ENCODE assay signal across 12 cellular contexts in genomic region chr2:225010804-225011203, GRCh38. TPM values are rescaled to one million over a fixed set of nuclear protein-coding genes. Genes with fewer than 3 reads are reported as not detected.
DNase-seq lines count a peak whose midpoint lies in the region; ATAC-seq and TF ChIP-seq lines count a peak whose summit lies in the region.
"Had no signal": no experiment of that assay in that cellular context is flagged by ENCODE, and none has a peak within 500 bp of the region (broad histone marks: within the 10 kb centered on the region; RNA-seq: fewer than 3 reads in every experiment).

No MANE protein-coding gene starts in this region.

- intact Hi-C loops in activated CD4-positive, alpha-beta memory T cell treated with anti-CD3 and anti-CD28 coated beads for 36 hours (cut with micrococcal nuclease): loop anchor here (1.0 to 2.0 kb wide), 4 partner anchors 30 to 125 kb away; no protein-coding TSS in a partner anchor

- TF ChIP-seq CTCF in fibroblast of mammary gland (conservative IDR thresholded peaks at IDR 0.05; ENCODE audit: control insufficient read depth, insufficient read depth, low read depth, low read length): no peak

- no peak overlapping the region for H3K4me3 ChIP-seq in fibroblast of mammary gland (ENCODE audit: control insufficient read depth, low read depth, low read length)
- no peak overlapping the region for H3K4me3 ChIP-seq in effector memory CD4-positive, alpha-beta T cell (ENCODE audit: insufficient read depth, low read depth, low read length, poor library complexity, severe bottlenecking)
- H3K4me3 ChIP-seq: right atrium auricular region had no signal

- H3K27ac Mint-ChIP-seq in activated naive CD4-positive, alpha-beta T cell treated with anti-CD3 and anti-CD28 coated beads, Interleukin-2, amount 50 U/mL, for 24 hours: peak overlapping the region; percentile 99
- H3K27ac Mint-ChIP-seq in activated CD4-positive, alpha-beta memory T cell treated with anti-CD3 and anti-CD28 coated beads for 36 hours: peak overlapping the region; percentile 78
- peak overlapping the region; percentile 2 to 78 for H3K27ac Mint-ChIP-seq in stimulated activated naive CD8-positive, alpha-beta T cell treated with anti-CD3 and anti-CD28 coated beads, Interleukin-15, amount 100 ng/mL, for 72 hours

- POLR2A ChIA-PET in activated CD4-positive, alpha-beta memory T cell treated with anti-CD3 and anti-CD28 coated beads for 36 hours (lab: Charles Lee): interaction anchor here (1.3 to 2.5 kb wide), 3 partner anchors 15 to 83 kb away, joined by 4 to 7 read pairs (median 6); no protein-coding TSS in a partner anchor

- ATAC-seq in stimulated activated naive CD8-positive, alpha-beta T cell treated with anti-CD3 and anti-CD28 coated beads, Interleukin-15, amount 100 ng/mL, for 72 hours: peak; percentile 68
- ATAC-seq in GM19035 (IDR thresholded peaks at IDR 0.05; ENCODE audit: unreplicated experiment) (no peak), GM19452 (IDR thresholded peaks at IDR 0.05; ENCODE audit: unreplicated experiment) (no peak)

- H3K4me1 ChIP-seq in effector memory CD4-positive, alpha-beta T cell (ENCODE audit: control insufficient read depth, insufficient read depth, low read length, poor library complexity, severe bottlenecking): peaks cover 28% of the 10 kb centered on the region
- H3K4me1 ChIP-seq: right atrium auricular region had no signal

- H3K9me3 Mint-ChIP-seq in activated naive CD4-positive, alpha-beta T cell treated with anti-CD3 and anti-CD28 coated beads, Interleukin-2, amount 50 U/mL, for 24 hours: peaks cover 9% of the 10 kb centered on the region
- H3K9me3 Mint-ChIP-seq in activated CD4-positive, alpha-beta memory T cell treated with anti-CD3 and anti-CD28 coated beads for 36 hours: no peaks in the 10 kb centered on the region
- H3K9me3 Mint-ChIP-seq in stimulated activated naive CD8-positive, alpha-beta T cell treated with anti-CD3 and anti-CD28 coated beads, Interleukin-15, amount 100 ng/mL, for 72 hours: no peaks in the 10 kb centered on the region
- H3K9me3 Mint-ChIP-seq: CD14-positive monocyte had no signal

- H3K27ac ChIP-seq in effector memory CD4-positive, alpha-beta T cell (ENCODE audit: insufficient read depth, low read length, poor library complexity, severe bottlenecking): no peak overlapping the region
- H3K27ac ChIP-seq: right atrium auricular region, WERI-Rb-1 had no signal

- no peaks in the 10 kb centered on the region for H3K27me3 ChIP-seq in effector memory CD4-positive, alpha-beta T cell (replicated peaks; ENCODE audit: control insufficient read depth, insufficient read depth, low read length, poor library complexity, severe bottlenecking)
- H3K27me3 ChIP-seq: right atrium auricular region had no signal

- H3K4me3 Mint-ChIP-seq in activated naive CD4-positive, alpha-beta T cell treated with anti-CD3 and anti-CD28 coated beads, Interleukin-2, amount 50 U/mL, for 24 hours: peak overlapping the region; percentile 79
- H3K4me3 Mint-ChIP-seq in activated CD4-positive, alpha-beta memory T cell treated with anti-CD3 and anti-CD28 coated beads for 36 hours: no peak overlapping the region
- H3K4me3 Mint-ChIP-seq in stimulated activated naive CD8-positive, alpha-beta T cell treated with anti-CD3 and anti-CD28 coated beads, Interleukin-15, amount 100 ng/mL, for 72 hours: peak overlapping the region; percentile 23 to 56
- H3K4me3 Mint-ChIP-seq: CD14-positive monocyte had no signal

- CTCF ChIA-PET in activated CD4-positive, alpha-beta memory T cell treated with anti-CD3 and anti-CD28 coated beads for 36 hours (lab: Charles Lee): interaction anchor here (0.6 to 1.5 kb wide), 4 partner anchors 8 to 88 kb away, joined by 3 read pairs; no protein-coding TSS in a partner anchor

- no peak for DNase-seq in activated naive CD4-positive, alpha-beta T cell treated with anti-CD3 and anti-CD28 coated beads, Interleukin-2, amount 50 U/mL, for 16 hours
- DNase-seq in activated CD4-positive, alpha-beta memory T cell treated with anti-CD3 and anti-CD28 coated beads for 36 hours: no peak
- peak; percentile 93 for DNase-seq in fibroblast of mammary gland (ENCODE audit: low read depth)
- no peak for DNase-seq in stimulated activated naive CD8-positive, alpha-beta T cell treated with anti-CD3 and anti-CD28 coated beads, Interleukin-15, amount 100 ng/mL, for 72 hours
- no peak for DNase-seq in effector memory CD4-positive, alpha-beta T cell
- DNase-seq: NCI-H524, WERI-Rb-1 had no signal

- H3K9me3 ChIP-seq in effector memory CD4-positive, alpha-beta T cell (ENCODE audit: control insufficient read depth, low read length): no peaks in the 10 kb centered on the region
- H3K9me3 ChIP-seq: right atrium auricular region had no signal

- peaks cover 99% of the 10 kb centered on the region for H3K4me1 Mint-ChIP-seq in activated naive CD4-positive, alpha-beta T cell treated with anti-CD3 and anti-CD28 coated beads, Interleukin-2, amount 50 U/mL, for 24 hours
- H3K4me1 Mint-ChIP-seq in activated CD4-positive, alpha-beta memory T cell treated with anti-CD3 and anti-CD28 coated beads for 36 hours (ENCODE audit: low read depth): peaks cover 93% of the 10 kb centered on the region
- H3K4me1 Mint-ChIP-seq in stimulated activated naive CD8-positive, alpha-beta T cell treated with anti-CD3 and anti-CD28 coated beads, Interleukin-15, amount 100 ng/mL, for 72 hours: peaks cover 99% of the 10 kb centered on the region

- no peaks in the 10 kb centered on the region for H3K27me3 Mint-ChIP-seq in activated naive CD4-positive, alpha-beta T cell treated with anti-CD3 and anti-CD28 coated beads, Interleukin-2, amount 50 U/mL, for 24 hours
- H3K27me3 Mint-ChIP-seq in activated CD4-positive, alpha-beta memory T cell treated with anti-CD3 and anti-CD28 coated beads for 36 hours: no peaks in the 10 kb centered on the region
- no peaks in the 10 kb centered on the region for H3K27me3 Mint-ChIP-seq in stimulated activated naive CD8-positive, alpha-beta T cell treated with anti-CD3 and anti-CD28 coated beads, Interleukin-15, amount 100 ng/mL, for 72 hours

- peaks cover 3% of the 10 kb centered on the region for H3K36me3 ChIP-seq in effector memory CD4-positive, alpha-beta T cell (ENCODE audit: control insufficient read depth, insufficient read depth, low read length)
- H3K36me3 ChIP-seq: right atrium auricular region, WERI-Rb-1 had no signal

- H3K36me3 Mint-ChIP-seq in activated naive CD4-positive, alpha-beta T cell treated with anti-CD3 and anti-CD28 coated beads, Interleukin-2, amount 50 U/mL, for 24 hours: peaks cover 18% of the 10 kb centered on the region
- peaks cover under 1% of the 10 kb centered on the region for H3K36me3 Mint-ChIP-seq in activated CD4-positive, alpha-beta memory T cell treated with anti-CD3 and anti-CD28 coated beads for 36 hours

RNA-seq across cellular contexts. Expression of gene DOCK10, which starts 31.5 kb away (rescaled TPM):
- total RNA-seq in activated CD4-positive, alpha-beta memory T cell treated with anti-CD3 and anti-CD28 coated beads for 36 hours: 100 to 1,000 TPM; 134 to 139 TPM

Comparison
In these comparisons a context has a peak if more than half of its experiments do, and no peak if none do; other contexts are left out.
1. H3K27ac Mint-ChIP-seq: peak in every context shown above with its lines; median percentile 99 in activated naive CD4-positive, alpha-beta T cell treated with anti-CD3 and anti-CD28 coated beads, Interleukin-2, amount 50 U/mL, for 24 hours; 78 in activated CD4-positive, alpha-beta memory T cell treated with anti-CD3 and anti-CD28 coated beads for 36 hours; 40 in stimulated activated naive CD8-positive, alpha-beta T cell treated with anti-CD3 and anti-CD28 coated beads, Interleukin-15, amount 100 ng/mL, for 72 hours.